22 cellular contexts compared by ENCODE assay signal in the genomic region with DNA sequence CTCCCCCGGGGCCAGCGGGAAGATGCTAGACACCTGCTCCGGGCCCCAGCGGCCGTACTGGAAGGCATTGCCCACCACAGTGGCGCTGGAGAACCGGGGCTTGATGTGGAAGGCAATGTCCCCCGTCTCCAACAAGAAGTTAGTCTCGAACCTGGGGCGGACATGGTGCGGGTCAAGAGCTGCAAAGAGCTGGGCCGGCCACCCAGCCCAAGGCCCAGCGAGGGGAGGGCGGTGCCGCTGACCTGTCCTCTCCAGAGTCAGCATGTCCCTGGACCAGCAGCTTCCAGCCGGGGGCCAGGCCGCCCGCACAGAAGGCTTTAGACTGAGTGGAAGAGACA. TPM values are rescaled to one million over a fixed set of nuclear protein-coding genes. Genes with fewer than 3 reads are reported as not detected.
A peak's percentile ranks its signal among the peaks of the same experiment; 100 is the strongest.
DNase-seq lines count a peak whose midpoint lies in the region; ATAC-seq and TF ChIP-seq lines count a peak whose summit lies in the region.
"Had no signal": no experiment of that assay in that cellular context is flagged by ENCODE, and none has a peak within 500 bp of the region (broad histone marks: within the 10 kb centered on the region; RNA-seq: fewer than 3 reads in every experiment).

No MANE protein-coding gene starts in this region.

- no peaks in the 10 kb centered on the region for H3K36me3 ChIP-seq in RWPE2 (ENCODE audit: low read depth)
- H3K36me3 ChIP-seq: BE2C, SJSA1 had no signal

- H3K9me3 ChIP-seq in RWPE2 (ENCODE audit: severe bottlenecking), result no peaks in the 10 kb centered on the region
- H3K9me3 ChIP-seq: BE2C had no signal

- no peak overlapping the region for H3K27ac ChIP-seq in RWPE2 (ENCODE audit: poor library complexity, severe bottlenecking)
- H3K27ac ChIP-seq: PC-9, SJSA1 had no signal

- TF ChIP-seq CTCF in RWPE2 (IDR thresholded peaks at IDR 0.05; ENCODE audit: poor library complexity, severe bottlenecking), result no peak
- no peak for TF ChIP-seq CTCF in GM20000 (IDR thresholded peaks at IDR 0.05; ENCODE audit: extremely low read depth, missing control alignments)

- DNase-seq in RWPE2 (ENCODE audit: low spot score) (peak; percentile 70), islet precursor cell (peak; percentile 50), sciatic nerve (ENCODE audit: low spot score) (peak; percentile 57), GM20000 (ENCODE audit: low spot score) (no peak), kidney tubule cell (ENCODE audit: low spot score) (no peak), ACHN (no peak)
- DNase-seq: BE2C; CD4-positive, CD25-positive, alpha-beta regulatory T cell; KBM-7; MM.1S; NCI-H1048; NCI-H1417; NCI-H1694; NCI-H2029 treated with DMSO at 0.1 percent for 48 hours; NCI-H446 treated with DMSO at 0.1 percent for 48 hours; NCI-H526; PC-9; Right ventricle myocardium superior had no signal

- no peak overlapping the region for H3K4me3 ChIP-seq in RWPE2 (ENCODE audit: severe bottlenecking)
- H3K4me3 ChIP-seq: PC-9, SJSA1 had no signal

- in situ Hi-C loops in ACHN (cut with HindIII; ENCODE audit: low pct_ligation_motif_present, low pct_unique_long_range_greater_than_20kb, low sequenced_read_pairs), result no loop called here

- intact Hi-C loops in sciatic nerve (cut with DNase I), result no loop called here

- H3K4me1 ChIP-seq in RWPE2 (ENCODE audit: insufficient read depth, poor library complexity, severe bottlenecking), result peaks cover 11% of the 10 kb centered on the region

- H3K27me3 ChIP-seq in RWPE2 (ENCODE audit: insufficient read depth, poor library complexity, severe bottlenecking), result no peaks in the 10 kb centered on the region
- H3K27me3 ChIP-seq: BE2C, SJSA1 had no signal

- ATAC-seq in RWPE2 (ENCODE audit: low read depth), result no peak
- ATAC-seq in sciatic nerve, result no peak
- no peak for ATAC-seq in HG03108 (IDR thresholded peaks at IDR 0.05; ENCODE audit: unreplicated experiment)

RNA-seq across cellular contexts. Expression of a gene that starts 0.6 kb away (rescaled TPM):
- not detected for total RNA-seq in sciatic nerve
- total RNA-seq: CD4-positive, CD25-positive, alpha-beta regulatory T cell; H4; PC-9; Right ventricle myocardium superior; RPMI7951; SJSA1 had no signal

RNA-seq across cellular contexts. Expression of a gene that starts 43.9 kb away (rescaled TPM):
- 20.1 TPM for total RNA-seq in sciatic nerve

Comparison
In these comparisons a context has a peak if more than half of its experiments do, and no peak if none do; other contexts are left out.
1. DNase-seq: peak in RWPE2 (single experiment), islet precursor cell (single experiment) and sciatic nerve (single experiment); none in GM20000 (single experiment), kidney tubule cell (single experiment) and ACHN (single experiment).